In the genomic region with DNA sequence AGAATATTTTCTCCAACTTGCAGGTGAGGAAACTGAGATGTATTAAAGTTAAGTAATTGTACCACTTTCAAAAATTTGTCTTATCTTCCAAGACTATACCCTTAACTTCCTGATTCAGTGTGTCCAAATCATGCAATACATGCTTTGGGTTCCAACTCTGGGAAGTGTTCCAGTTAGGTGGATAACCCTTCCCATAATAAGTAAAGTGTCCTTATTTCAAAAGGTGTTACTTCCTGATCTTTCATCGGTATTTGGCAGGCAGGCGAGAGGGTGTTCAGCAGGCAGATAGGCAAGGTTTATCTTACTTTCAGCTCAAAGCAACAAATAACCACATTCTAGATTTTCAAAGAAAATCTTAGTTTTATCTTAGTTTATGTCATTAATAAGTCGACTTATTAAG, we compare ENCODE assay signal across 16 cellular contexts. TPM values are rescaled to one million over a fixed set of nuclear protein-coding genes. Genes with fewer than 3 reads are reported as not detected.
DNase-seq lines count a peak whose midpoint lies in the region; ATAC-seq, FAIRE-seq and TF ChIP-seq lines count a peak whose summit lies in the region.
"Had no signal": no experiment of that assay in that cellular context is flagged by ENCODE, and none has a peak within 500 bp of the region (broad histone marks: within the 10 kb centered on the region; RNA-seq: fewer than 3 reads in every experiment).

No MANE protein-coding gene starts in this region.

- intact Hi-C loops in heart right ventricle (cut with DNase I) (loop anchor here in 7 of 10 donors (2.0 to 10.0 kb wide), 10 partner anchors 52 to 491 kb away; partner anchors contain the start of gene MYOCD (in 2 of the 7)), left lung (cut with DNase I) (no loop called here)

- TF ChIP-seq CTCF in heart right ventricle (IDR thresholded peaks at IDR 0.05) (no peak), left lung (IDR thresholded peaks at IDR 0.05) (no peak)

- ATAC-seq in heart right ventricle: peak in 1 of 8 donors; percentile 11
- ATAC-seq in left lung: peak; percentile 64
- no peak for ATAC-seq in GM21390 (IDR thresholded peaks at IDR 0.05; ENCODE audit: unreplicated experiment)

- DNase-seq in heart right ventricle (no peak), left lung (no peak), small intestine (peak; percentile 43), NCI-H2227 (lab: John Stamatoyannopoulos, UW; ENCODE audit: unreplicated experiment) (no peak), frontal cortex (ENCODE audit: low spot score in 2 of 2) (no peak)
- DNase-seq: CD4-positive, CD25-positive, alpha-beta regulatory T cell; EL; NCI-H1092; NCI-H1436; NCI-H187 treated with DMSO at 0.1 percent for 48 hours; NCI-H2107; NCI-H510A; NCI-H748 treated with DMSO at 0.1 percent for 48 hours; SJCRH30 had no signal

- H3K4me3 ChIP-seq in heart right ventricle (no peak overlapping the region), left lung (no peak overlapping the region), small intestine (ENCODE audit: low read depth in 1 of 2, low read length in 2 of 2) (no peak overlapping the region)
- H3K4me3 ChIP-seq: SJCRH30 had no signal

- FAIRE-seq in colon (lab: Jason Lieb, UNC) (peak; percentile 24), small intestine (lab: Jason Lieb, UNC) (no peak), frontal cortex (lab: Jason Lieb, UNC) (no peak)

- no peaks in the 10 kb centered on the region for H3K27me3 ChIP-seq in heart right ventricle
- H3K27me3 ChIP-seq in left lung: no peaks in the 10 kb centered on the region
- no peaks in the 10 kb centered on the region for H3K27me3 ChIP-seq in small intestine (ENCODE audit: control insufficient read depth in 2 of 2, insufficient read depth in 2 of 2, low read length in 2 of 2)

- no peaks in the 10 kb centered on the region for H3K9me3 ChIP-seq in heart right ventricle
- no peaks in the 10 kb centered on the region for H3K9me3 ChIP-seq in left lung
- no peaks in the 10 kb centered on the region for H3K9me3 ChIP-seq in small intestine (ENCODE audit: control insufficient read depth, low read depth)
- H3K9me3 ChIP-seq: SJCRH30 had no signal

- peak overlapping the region in 7 of 10 donors; percentile 75 to 87 (median 80) for H3K27ac ChIP-seq in heart right ventricle
- H3K27ac ChIP-seq in left lung: no peak overlapping the region
- no peak overlapping the region for H3K27ac ChIP-seq in small intestine (ENCODE audit: low read depth in 1 of 2, low read length in 1 of 2)
- H3K27ac ChIP-seq: SJCRH30 had no signal

- 41 to 55% methylated on average over 3 of the region's 3 CpGs for WGBS in heart right ventricle, 2 donors
- WGBS in small intestine, 3 donors: 25 to 63% (median 31%) methylated on average over 3 of the region's 3 CpGs

- peaks cover 0 to 57% (median 0%) of the 10 kb centered on the region in 9 donors for H3K36me3 ChIP-seq in heart right ventricle
- no peaks in the 10 kb centered on the region for H3K36me3 ChIP-seq in left lung
- no peaks in the 10 kb centered on the region for H3K36me3 ChIP-seq in small intestine (ENCODE audit: control insufficient read depth in 2 of 2, insufficient read depth in 2 of 2, low read length in 2 of 2)
- H3K36me3 ChIP-seq: SJCRH30 had no signal

- H3K4me1 ChIP-seq in heart right ventricle (peaks cover 0 to 23% (median 7%) of the 10 kb centered on the region in 9 donors), left lung (peaks cover 4% of the 10 kb centered on the region in 2 donors), small intestine (ENCODE audit: control insufficient read depth in 2 of 2, insufficient read depth in 1 of 2, low read depth in 1 of 2, low read length in 1 of 2) (peaks cover 0 to 4% of the 10 kb centered on the region in 2 donors)
- H3K4me1 ChIP-seq: SJCRH30 had no signal

RNA-seq across cellular contexts. Expression of gene ARHGAP44, which starts 46.3 kb away (rescaled TPM):
- 10 to 100 TPM in 1 of 10 donors, 1 to 10 TPM in 9; 6.1 to 10.6 (median 8.7) TPM for total RNA-seq in heart right ventricle
- 1 to 10 TPM; 4.0 to 4.2 TPM for polyA plus RNA-seq in heart right ventricle
- total RNA-seq in left lung: 10 to 100 TPM; 29.9 to 43.6 TPM
- 10 to 100 TPM in 1 of 3 donors, 1 to 10 TPM in 2; 5.9 to 12.3 (median 7.8) TPM for polyA plus RNA-seq in small intestine
- 18.3 TPM for total RNA-seq in frontal cortex
- total RNA-seq: CD4-positive, CD25-positive, alpha-beta regulatory T cell had no signal

Comparison
In these comparisons a context has a peak if more than half of its experiments do, and no peak if none do; other contexts are left out.
1. H3K27ac ChIP-seq: peak in heart right ventricle (7 of 10); none in left lung (0 of 2) and small intestine (0 of 2).
2. intact Hi-C loops: an anchor here in heart right ventricle (2.0 to 10.0 kb wide); none called in left lung.